8 cellular contexts compared by ENCODE assay signal in genomic region chr5:41848983-41849382, GRCh38.
"Had no signal": no experiment of that assay in that cellular context is flagged by ENCODE, and none has a peak within 500 bp of the region (broad histone marks: within the 10 kb centered on the region; RNA-seq: fewer than 3 reads in every experiment).

No MANE protein-coding gene starts in this region.

- ATAC-seq: GM12878 had no signal

- H3K4me3 ChIP-seq: GM12878 had no signal

- FAIRE-seq: G401.6, GM12878, GM12891, GM12892, GM18507, GM19239 had no signal

- DNase-seq: GDM1, GF-D8 had no signal
